ENCODE assay signal across 14 cellular contexts in genomic region chr1:6248798-6249731, GRCh38. TPM values are rescaled to one million over a fixed set of nuclear protein-coding genes. Genes with fewer than 3 reads are reported as not detected.
A peak's percentile ranks its signal among the peaks of the same experiment; 100 is the strongest.
DNase-seq lines count a peak whose midpoint lies in the region; ATAC-seq and TF ChIP-seq lines count a peak whose summit lies in the region.
"Had no signal": no experiment of that assay in that cellular context is flagged by ENCODE, and none has a peak within 500 bp of the region (broad histone marks: within the 10 kb centered on the region; RNA-seq: fewer than 3 reads in every experiment).

No MANE protein-coding gene starts in this region.

- H3K4me3 ChIP-seq in right cardiac atrium (ENCODE audit: low read length): no peak overlapping the region
- H3K4me3 ChIP-seq in psoas muscle: no peak overlapping the region

- H3K27me3 ChIP-seq in right cardiac atrium (ENCODE audit: control insufficient read depth, insufficient read depth) (no peaks in the 10 kb centered on the region), psoas muscle (ENCODE audit: insufficient read depth in 3 of 3, low read length in 2 of 3) (peaks cover 0 to 66% (median 15%) of the 10 kb centered on the region in 3 donors)

- no peaks in the 10 kb centered on the region for H3K36me3 ChIP-seq in psoas muscle (ENCODE audit: insufficient read depth in 1 of 2, low read depth in 1 of 2)

- 5% methylated on average over 98 of the region's 98 CpGs for WGBS in right cardiac atrium
- WGBS in psoas muscle, 3 donors: 7 to 13% (median 12%) methylated on average over 40 to 98 of the region's 98 CpGs

- intact Hi-C loops in right cardiac atrium (cut with DNase I) (loop anchor here in 3 of 4 donors (5.0 to 10.0 kb wide), 4 partner anchors 153 to 204 kb away; partner anchors contain the start of gene KCNAB2 (in 1 of the 3)), psoas muscle (cut with DNase I) (loop anchor here in 1 of 2 donors (2.0 to 5.0 kb wide), 2 partner anchors 94 to 158 kb away; no protein-coding TSS in a partner anchor)

- ATAC-seq in right cardiac atrium: no peak
- peak in 1 of 4 donors; percentile 19 for ATAC-seq in psoas muscle
- no peak for ATAC-seq in GM18907 (IDR thresholded peaks at IDR 0.05; ENCODE audit: unreplicated experiment)
- ATAC-seq in HG03097 (IDR thresholded peaks at IDR 0.05; ENCODE audit: low FRiP score, unreplicated experiment): no peak
- ATAC-seq: esophagus mucosa; naive thymus-derived CD4-positive, alpha-beta T cell had no signal

- no peak for TF ChIP-seq CTCF in psoas muscle (IDR thresholded peaks at IDR 0.05)
- TF ChIP-seq CTCF in GM20000 (IDR thresholded peaks at IDR 0.05; ENCODE audit: extremely low read depth, missing control alignments): no peak

- no peaks in the 10 kb centered on the region for H3K4me1 ChIP-seq in right cardiac atrium (ENCODE audit: control insufficient read depth, insufficient read depth, low read length)
- H3K4me1 ChIP-seq in psoas muscle: no peaks in the 10 kb centered on the region

- H3K9me3 ChIP-seq in right cardiac atrium (ENCODE audit: control insufficient read depth, low read length) (no peaks in the 10 kb centered on the region), psoas muscle (no peaks in the 10 kb centered on the region)

- no peak overlapping the region for H3K27ac ChIP-seq in right cardiac atrium (ENCODE audit: low read length)
- no peak overlapping the region for H3K27ac ChIP-seq in psoas muscle

- DNase-seq in D341Med (ENCODE audit: low spot score) (peak; percentile 62), RPMI8226 (peak; percentile 58), right cardiac atrium (peak; percentile 53 to 81 (median 75)), psoas muscle (peak; percentile 53 to 69), GM20000 (ENCODE audit: low spot score) (no peak), OCI-M2 (lab: John Stamatoyannopoulos, UW; ENCODE audit: unreplicated experiment) (no peak)
- DNase-seq: activated CD8-positive, alpha-beta memory T cell treated with anti-CD3 and anti-CD28 coated beads for 24 hours; naive thymus-derived CD4-positive, alpha-beta T cell; stimulated activated CD4-positive, alpha-beta T cell treated with anti-CD3 and anti-CD28 coated beads, Interleukin-4, amount 100 ng/mL, for 1 hour had no signal

RNA-seq across cellular contexts. Expression of gene HES3, which starts 5.1 kb away (rescaled TPM):
- total RNA-seq in right cardiac atrium (not detected), psoas muscle (not detected)
- polyA plus RNA-seq in right cardiac atrium (not detected), psoas muscle (not detected)
- total RNA-seq: Daoy; esophagus mucosa; naive thymus-derived CD4-positive, alpha-beta T cell; NCI-H460 had no signal
- polyA plus RNA-seq: naive thymus-derived CD4-positive, alpha-beta T cell had no signal

RNA-seq across cellular contexts. Expression of gene GPR153, which starts 11.8 kb away (rescaled TPM):
- 10 to 100 TPM in 2 of 4 donors, 1 to 10 TPM in 2; 6.7 to 14.3 (median 10.5) TPM for total RNA-seq in right cardiac atrium
- 9.3 TPM for polyA plus RNA-seq in right cardiac atrium
- total RNA-seq in psoas muscle: 1 to 10 TPM; 2.2 to 3.5 (median 2.9) TPM
- 1 to 10 TPM in 1 of 3 donors, under 1 TPM in 2; 0.49 to 1.6 (median 0.75) TPM for polyA plus RNA-seq in psoas muscle
- polyA plus RNA-seq: naive thymus-derived CD4-positive, alpha-beta T cell had no signal

RNA-seq across cellular contexts. Expression of gene ICMT, which starts 13.3 kb away (rescaled TPM):
- total RNA-seq in right cardiac atrium (10 to 100 TPM; 52.1 to 59.6 (median 54.1) TPM), psoas muscle (100 to 1,000 TPM in 1 of 4 donors, 10 to 100 TPM in 3; 57.3 to 215 (median 68.3) TPM)
- polyA plus RNA-seq in right cardiac atrium (39.9 TPM), psoas muscle (100 to 1,000 TPM in 1 of 3 donors, 10 to 100 TPM in 2; 39.2 to 101 (median 47.2) TPM)

RNA-seq across cellular contexts. Expression of gene RNF207, which starts 43.1 kb away (rescaled TPM):
- total RNA-seq in right cardiac atrium (10 to 100 TPM; 33.7 to 97.4 (median 63.7) TPM), psoas muscle (10 to 100 TPM in 1 of 4 donors, 1 to 10 TPM in 3; 3.4 to 13.6 (median 4.6) TPM)
- polyA plus RNA-seq in right cardiac atrium (55.2 TPM), psoas muscle (1 to 10 TPM; 2.5 to 5.1 (median 3.0) TPM)

RNA-seq across cellular contexts. Expression of gene RPL22, which starts 49.7 kb away (rescaled TPM):
- total RNA-seq in right cardiac atrium (100 to 1,000 TPM; 247 to 309 (median 276) TPM), psoas muscle (100 to 1,000 TPM; 308 to 417 (median 333) TPM)
- polyA plus RNA-seq in right cardiac atrium (260 TPM), psoas muscle (100 to 1,000 TPM; 285 to 333 (median 291) TPM)

Comparison
In these comparisons a context has a peak if more than half of its experiments do, and no peak if none do; other contexts are left out.
1. DNase-seq: peak in D341Med (single experiment), RPMI8226 (single experiment), right cardiac atrium (3 of 3) and psoas muscle (2 of 2); none in GM20000 (single experiment) and OCI-M2 (single experiment).